1 cellular context compared by ENCODE assay signal in the genomic region with DNA sequence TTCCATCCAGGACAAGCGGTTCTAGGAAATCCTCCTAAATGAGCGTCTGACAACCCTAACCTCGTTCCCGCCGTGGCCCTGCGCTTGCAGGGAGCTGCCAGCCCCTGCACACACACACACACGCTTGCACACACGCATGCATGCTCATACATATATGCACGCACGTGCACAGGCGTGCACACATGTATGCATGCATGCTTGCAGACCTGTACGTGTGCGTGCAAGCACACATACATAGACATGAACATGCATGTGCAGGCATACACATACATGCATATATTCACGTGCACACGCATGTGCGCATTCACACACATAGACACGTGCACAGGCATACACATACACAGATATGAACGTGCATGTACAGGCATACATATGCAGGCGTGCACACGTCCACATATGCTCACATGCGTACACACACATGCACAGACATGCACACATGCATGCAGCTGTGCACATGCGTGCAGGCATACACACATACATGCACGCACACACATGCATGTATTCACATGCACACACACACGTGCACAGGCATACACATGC.
TF ChIP-seq lines count a peak whose summit lies in the region.

No MANE protein-coding gene starts in this region.

TF ChIP-seq in H1, 55 proteins besides CTCF, POLR2A, EP300 and RAD21:
- TF ChIP-seq TCF12 (IDR thresholded peaks at IDR 0.05; ENCODE audit: low read depth, low read length) (no peak), CBX8 (IDR thresholded peaks at IDR 0.05; ENCODE audit: borderline replicate concordance, low read depth, low read length) (no peak), CREB1 (IDR thresholded peaks at IDR 0.05) (no peak), EZH2 (IDR thresholded peaks at IDR 0.05; ENCODE audit: low read depth, low read length, severe bottlenecking) (no peak), CTBP2 (IDR thresholded peaks at IDR 0.05; ENCODE audit: borderline replicate concordance, insufficient read depth, insufficient read length, low read length) (no peak), CHD2 (IDR thresholded peaks at IDR 0.05; ENCODE audit: low read length) (no peak), SIRT6 (IDR thresholded peaks at IDR 0.05; ENCODE audit: low read length) (no peak)
- TF ChIP-seq, protein P1, sequence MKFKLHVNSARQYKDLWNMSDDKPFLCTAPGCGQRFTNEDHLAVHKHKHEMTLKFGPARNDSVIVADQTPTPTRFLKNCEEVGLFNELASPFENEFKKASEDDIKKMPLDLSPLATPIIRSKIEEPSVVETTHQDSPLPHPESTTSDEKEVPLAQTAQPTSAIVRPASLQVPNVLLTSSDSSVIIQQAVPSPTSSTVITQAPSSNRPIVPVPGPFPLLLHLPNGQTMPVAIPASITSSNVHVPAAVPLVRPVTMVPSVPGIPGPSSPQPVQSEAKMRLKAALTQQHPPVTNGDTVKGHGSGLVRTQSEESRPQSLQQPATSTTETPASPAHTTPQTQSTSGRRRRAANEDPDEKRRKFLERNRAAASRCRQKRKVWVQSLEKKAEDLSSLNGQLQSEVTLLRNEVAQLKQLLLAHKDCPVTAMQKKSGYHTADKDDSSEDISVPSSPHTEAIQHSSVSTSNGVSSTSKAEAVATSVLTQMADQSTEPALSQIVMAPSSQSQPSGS (IDR thresholded peaks at IDR 0.05; ENCODE audit: low read length), result no peak
TF ChIP-seq in H1: peak in this region for 0.
